1 cellular context compared by ENCODE assay signal in the genomic region with DNA sequence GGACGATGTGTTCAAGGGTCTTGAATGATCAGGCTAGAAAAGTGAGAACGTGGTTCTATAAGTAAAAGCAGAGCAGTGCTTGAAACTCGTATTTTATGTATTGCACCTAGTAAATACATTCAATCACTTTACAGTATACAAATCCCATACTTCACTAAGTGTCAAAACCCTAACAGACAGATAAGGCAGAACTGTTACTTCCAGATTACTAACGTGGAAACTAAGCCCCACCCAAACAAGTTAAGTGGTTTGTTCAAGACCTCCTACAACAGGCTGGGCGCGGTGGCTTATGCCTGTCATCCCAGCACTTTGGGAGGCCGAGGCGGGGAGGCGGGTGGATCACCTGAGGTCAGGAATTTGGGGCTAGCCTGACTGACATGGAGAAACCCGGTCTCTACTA.
TF ChIP-seq lines count a peak whose summit lies in the region.

No MANE protein-coding gene starts in this region.

TF ChIP-seq in WTC11, 78 proteins besides CTCF, POLR2A, EP300 and RAD21:
- TF ChIP-seq, protein P1, sequence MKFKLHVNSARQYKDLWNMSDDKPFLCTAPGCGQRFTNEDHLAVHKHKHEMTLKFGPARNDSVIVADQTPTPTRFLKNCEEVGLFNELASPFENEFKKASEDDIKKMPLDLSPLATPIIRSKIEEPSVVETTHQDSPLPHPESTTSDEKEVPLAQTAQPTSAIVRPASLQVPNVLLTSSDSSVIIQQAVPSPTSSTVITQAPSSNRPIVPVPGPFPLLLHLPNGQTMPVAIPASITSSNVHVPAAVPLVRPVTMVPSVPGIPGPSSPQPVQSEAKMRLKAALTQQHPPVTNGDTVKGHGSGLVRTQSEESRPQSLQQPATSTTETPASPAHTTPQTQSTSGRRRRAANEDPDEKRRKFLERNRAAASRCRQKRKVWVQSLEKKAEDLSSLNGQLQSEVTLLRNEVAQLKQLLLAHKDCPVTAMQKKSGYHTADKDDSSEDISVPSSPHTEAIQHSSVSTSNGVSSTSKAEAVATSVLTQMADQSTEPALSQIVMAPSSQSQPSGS (CRISPR knock-in tag; IDR thresholded peaks at IDR 0.05; ENCODE audit: borderline replicate concordance, low read depth) = no peak
- TF ChIP-seq TP53 (CRISPR knock-in tag; IDR thresholded peaks at IDR 0.05) (no peak), ZNF423 (CRISPR knock-in tag; IDR thresholded peaks at IDR 0.05) (no peak), ZNF232 (CRISPR knock-in tag; IDR thresholded peaks at IDR 0.05) (no peak), NFE2L1 (CRISPR knock-in tag; IDR thresholded peaks at IDR 0.05) (no peak)
- TF ChIP-seq, protein P2, sequence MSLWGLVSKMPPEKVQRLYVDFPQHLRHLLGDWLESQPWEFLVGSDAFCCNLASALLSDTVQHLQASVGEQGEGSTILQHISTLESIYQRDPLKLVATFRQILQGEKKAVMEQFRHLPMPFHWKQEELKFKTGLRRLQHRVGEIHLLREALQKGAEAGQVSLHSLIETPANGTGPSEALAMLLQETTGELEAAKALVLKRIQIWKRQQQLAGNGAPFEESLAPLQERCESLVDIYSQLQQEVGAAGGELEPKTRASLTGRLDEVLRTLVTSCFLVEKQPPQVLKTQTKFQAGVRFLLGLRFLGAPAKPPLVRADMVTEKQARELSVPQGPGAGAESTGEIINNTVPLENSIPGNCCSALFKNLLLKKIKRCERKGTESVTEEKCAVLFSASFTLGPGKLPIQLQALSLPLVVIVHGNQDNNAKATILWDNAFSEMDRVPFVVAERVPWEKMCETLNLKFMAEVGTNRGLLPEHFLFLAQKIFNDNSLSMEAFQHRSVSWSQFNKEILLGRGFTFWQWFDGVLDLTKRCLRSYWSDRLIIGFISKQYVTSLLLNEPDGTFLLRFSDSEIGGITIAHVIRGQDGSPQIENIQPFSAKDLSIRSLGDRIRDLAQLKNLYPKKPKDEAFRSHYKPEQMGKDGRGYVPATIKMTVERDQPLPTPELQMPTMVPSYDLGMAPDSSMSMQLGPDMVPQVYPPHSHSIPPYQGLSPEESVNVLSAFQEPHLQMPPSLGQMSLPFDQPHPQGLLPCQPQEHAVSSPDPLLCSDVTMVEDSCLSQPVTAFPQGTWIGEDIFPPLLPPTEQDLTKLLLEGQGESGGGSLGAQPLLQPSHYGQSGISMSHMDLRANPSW (CRISPR knock-in tag; conservative IDR thresholded peaks at IDR 0.05; ENCODE audit: low read depth) = no peak
- TF ChIP-seq, protein P3, sequence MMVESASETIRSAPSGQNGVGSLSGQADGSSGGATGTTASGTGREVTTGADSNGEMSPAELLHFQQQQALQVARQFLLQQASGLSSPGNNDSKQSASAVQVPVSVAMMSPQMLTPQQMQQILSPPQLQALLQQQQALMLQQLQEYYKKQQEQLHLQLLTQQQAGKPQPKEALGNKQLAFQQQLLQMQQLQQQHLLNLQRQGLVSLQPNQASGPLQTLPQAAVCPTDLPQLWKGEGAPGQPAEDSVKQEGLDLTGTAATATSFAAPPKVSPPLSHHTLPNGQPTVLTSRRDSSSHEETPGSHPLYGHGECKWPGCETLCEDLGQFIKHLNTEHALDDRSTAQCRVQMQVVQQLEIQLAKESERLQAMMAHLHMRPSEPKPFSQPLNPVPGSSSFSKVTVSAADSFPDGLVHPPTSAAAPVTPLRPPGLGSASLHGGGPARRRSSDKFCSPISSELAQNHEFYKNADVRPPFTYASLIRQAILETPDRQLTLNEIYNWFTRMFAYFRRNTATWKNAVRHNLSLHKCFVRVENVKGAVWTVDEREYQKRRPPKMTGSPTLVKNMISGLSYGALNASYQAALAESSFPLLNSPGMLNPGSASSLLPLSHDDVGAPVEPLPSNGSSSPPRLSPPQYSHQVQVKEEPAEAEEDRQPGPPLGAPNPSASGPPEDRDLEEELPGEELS (CRISPR knock-in tag; IDR thresholded peaks at IDR 0.05) = no peak
- TF ChIP-seq, protein P4, sequence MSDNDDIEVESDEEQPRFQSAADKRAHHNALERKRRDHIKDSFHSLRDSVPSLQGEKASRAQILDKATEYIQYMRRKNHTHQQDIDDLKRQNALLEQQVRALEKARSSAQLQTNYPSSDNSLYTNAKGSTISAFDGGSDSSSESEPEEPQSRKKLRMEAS (CRISPR knock-in tag; IDR thresholded peaks at IDR 0.05) = no peak
- TF ChIP-seq, protein P5, sequence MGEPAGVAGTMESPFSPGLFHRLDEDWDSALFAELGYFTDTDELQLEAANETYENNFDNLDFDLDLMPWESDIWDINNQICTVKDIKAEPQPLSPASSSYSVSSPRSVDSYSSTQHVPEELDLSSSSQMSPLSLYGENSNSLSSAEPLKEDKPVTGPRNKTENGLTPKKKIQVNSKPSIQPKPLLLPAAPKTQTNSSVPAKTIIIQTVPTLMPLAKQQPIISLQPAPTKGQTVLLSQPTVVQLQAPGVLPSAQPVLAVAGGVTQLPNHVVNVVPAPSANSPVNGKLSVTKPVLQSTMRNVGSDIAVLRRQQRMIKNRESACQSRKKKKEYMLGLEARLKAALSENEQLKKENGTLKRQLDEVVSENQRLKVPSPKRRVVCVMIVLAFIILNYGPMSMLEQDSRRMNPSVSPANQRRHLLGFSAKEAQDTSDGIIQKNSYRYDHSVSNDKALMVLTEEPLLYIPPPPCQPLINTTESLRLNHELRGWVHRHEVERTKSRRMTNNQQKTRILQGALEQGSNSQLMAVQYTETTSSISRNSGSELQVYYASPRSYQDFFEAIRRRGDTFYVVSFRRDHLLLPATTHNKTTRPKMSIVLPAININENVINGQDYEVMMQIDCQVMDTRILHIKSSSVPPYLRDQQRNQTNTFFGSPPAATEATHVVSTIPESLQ (CRISPR knock-in tag; IDR thresholded peaks at IDR 0.05) = no peak
